19 cellular contexts compared by ENCODE assay signal in the genomic region with DNA sequence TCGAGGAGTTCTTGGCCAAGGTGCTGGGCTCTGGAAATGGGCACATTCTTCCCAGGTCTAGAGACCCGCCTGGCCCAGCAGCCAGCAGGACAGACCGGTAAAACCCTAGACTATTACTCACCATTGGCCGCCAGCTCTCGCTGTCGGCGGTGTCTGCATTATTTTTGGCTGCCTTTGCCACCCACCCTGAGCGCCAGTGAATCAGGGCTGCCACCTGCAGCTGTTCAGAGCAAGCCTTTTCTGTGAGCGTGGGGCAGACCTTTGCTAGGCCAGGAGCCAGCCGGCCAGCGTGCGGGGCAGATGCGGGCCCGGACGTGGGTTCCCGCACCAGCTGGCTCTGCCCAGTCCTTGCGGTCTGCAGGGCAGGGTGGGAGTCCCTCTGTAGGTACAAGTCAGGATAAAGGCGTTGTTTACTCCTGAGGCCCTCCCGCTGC.
"Had no signal": no experiment of that assay in that cellular context is flagged by ENCODE, and none has a peak within 500 bp of the region (broad histone marks: within the 10 kb centered on the region; RNA-seq: fewer than 3 reads in every experiment).

No MANE protein-coding gene starts in this region.

- DNase-seq: activated CD4-positive, alpha-beta memory T cell treated with anti-CD3 and anti-CD28 coated beads for 36 hours; activated CD4-positive, CD25-positive, alpha-beta regulatory T cell treated with anti-CD3 and anti-CD28 coated beads, Interleukin-2, amount 50 U/mL, for 72 hours; activated gamma-delta T cell; activated T-cell treated with anti-CD3 and anti-CD28 coated beads, Interleukin-2, amount 50 U/mL, for 4 hours; effector CD4-positive, alpha-beta T cell; gastrocnemius medialis; heart right ventricle; right cardiac atrium; stimulated activated CD4-positive, alpha-beta T cell treated with anti-CD3 and anti-CD28 coated beads, Interleukin-2, amount 100 ng/mL, for 24 hours; stimulated activated naive CD4-positive, alpha-beta T cell; SW 1271 had no signal

- H3K9me3 Mint-ChIP-seq: activated CD4-positive, alpha-beta memory T cell treated with anti-CD3 and anti-CD28 coated beads for 36 hours; activated T-cell treated with anti-CD3 and anti-CD28 coated beads, Interleukin-2, amount 50 U/mL, for 4 hours; T-helper 2 cell treated with Interferon-gamma antibody and Interleukin-4, amounts not matched to agents 5 μg/mL and 100 μg/mL, for 36 hours had no signal

- H3K27ac Mint-ChIP-seq: activated CD4-positive, alpha-beta memory T cell treated with anti-CD3 and anti-CD28 coated beads for 36 hours; activated naive CD8-positive, alpha-beta T cell; T-helper 2 cell treated with Interferon-gamma antibody and Interleukin-4, amounts not matched to agents 5 μg/mL and 100 μg/mL, for 36 hours had no signal

- H3K27ac ChIP-seq: gastrocnemius medialis, heart right ventricle, spleen, testis had no signal

- H3K9me3 ChIP-seq: gastrocnemius medialis, heart right ventricle, spleen, testis had no signal

- H3K27me3 ChIP-seq: gastrocnemius medialis, heart right ventricle, spleen, testis had no signal

- H3K4me3 Mint-ChIP-seq: activated CD4-positive, alpha-beta memory T cell treated with anti-CD3 and anti-CD28 coated beads for 36 hours; activated naive CD8-positive, alpha-beta T cell; activated T-cell treated with anti-CD3 and anti-CD28 coated beads, Interleukin-2, amount 50 U/mL, for 4 hours; T-helper 2 cell treated with Interferon-gamma antibody and Interleukin-4, amounts not matched to agents 5 μg/mL and 100 μg/mL, for 36 hours had no signal

- H3K27me3 Mint-ChIP-seq: activated CD4-positive, alpha-beta memory T cell treated with anti-CD3 and anti-CD28 coated beads for 36 hours; activated naive CD8-positive, alpha-beta T cell had no signal

- H3K4me1 ChIP-seq: gastrocnemius medialis, spleen, testis had no signal

- H3K4me3 ChIP-seq: gastrocnemius medialis, heart right ventricle, spleen, testis had no signal

- ATAC-seq: gastrocnemius medialis, heart right ventricle, left lobe of liver, right cardiac atrium had no signal

- FAIRE-seq: colon, islet of Langerhans, urothelium cell line had no signal
